Comparison of ENCODE assay signal across 23 cellular contexts in the genomic region with DNA sequence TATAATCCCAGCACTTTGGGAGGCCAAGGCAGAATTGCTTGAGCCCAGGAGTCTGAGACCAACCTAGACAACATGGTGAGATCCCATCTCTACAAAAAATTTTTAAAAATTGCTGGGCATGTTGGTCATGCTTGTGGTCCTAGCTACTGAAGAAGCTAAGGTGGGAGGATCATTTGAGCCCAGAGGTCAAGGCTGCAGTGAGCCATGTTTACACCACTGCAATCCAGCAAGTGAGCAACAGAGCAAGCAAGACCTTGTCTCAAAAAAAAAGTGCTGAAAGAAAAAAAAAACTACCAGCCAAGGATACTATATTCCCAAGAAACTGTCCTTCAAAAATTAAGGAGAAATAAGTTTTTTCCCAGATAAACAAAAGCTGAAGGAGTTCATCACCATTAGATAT.
DNase-seq lines count a peak whose midpoint lies in the region; ATAC-seq, FAIRE-seq and TF ChIP-seq lines count a peak whose summit lies in the region.
"Had no signal": no experiment of that assay in that cellular context is flagged by ENCODE, and none has a peak within 500 bp of the region (broad histone marks: within the 10 kb centered on the region; RNA-seq: fewer than 3 reads in every experiment).

No MANE protein-coding gene starts in this region.

- FAIRE-seq in HepG2 (lab: Jason Lieb, UNC), result peak; percentile 61
- FAIRE-seq: A549, GM12878, GM12892 had no signal

- peak in 1 of 2 experiments; percentile 78; a peak in 2 of 4 replicates for TF ChIP-seq EP300 in HepG2 (IDR thresholded peaks at IDR 0.05; ENCODE audit: low read depth in 2 of 2, low read length in 2 of 2)
- TF ChIP-seq EP300 in HepG2 (CRISPR knock-in tag; IDR thresholded peaks at IDR 0.05; ENCODE audit: borderline replicate concordance), result peak; percentile 34; the same call in 1 of the 2 replicates

- H2AFZ ChIP-seq in HepG2 (ENCODE audit: low read length), result no peak overlapping the region
- peak overlapping the region; percentile 51 for H2AFZ ChIP-seq in smooth muscle cell (ENCODE audit: low read depth)

- no peak overlapping the region for H3K9ac ChIP-seq in HepG2 (ENCODE audit: insufficient read depth, low read depth, low read length)
- H3K9ac ChIP-seq in smooth muscle cell (ENCODE audit: low read depth), result no peak overlapping the region

- TF ChIP-seq CTCF in HepG2 (CRISPR knock-in tag; IDR thresholded peaks at IDR 0.05) (no peak), right lobe of liver (IDR thresholded peaks at IDR 0.05) (no peak), smooth muscle cell (IDR thresholded peaks at IDR 0.05; ENCODE audit: borderline replicate concordance, insufficient read depth, poor library complexity, severe bottlenecking) (no peak)

- in situ Hi-C loops in HepG2 (cut with HindIII; ENCODE audit: extremely low pct_ligation_motif_present, low pct_unique_long_range_greater_than_20kb), result no loop called here

- ATAC-seq in HepG2 (peak; percentile 67), right lobe of liver (no peak), HG02759 (IDR thresholded peaks at IDR 0.05; ENCODE audit: unreplicated experiment) (no peak), GM21381 (IDR thresholded peaks at IDR 0.05; ENCODE audit: unreplicated experiment) (no peak)
- ATAC-seq: A549, GM12878 had no signal

- H3K79me2 ChIP-seq in HepG2 (ENCODE audit: insufficient read depth, low read length), result no peaks in the 10 kb centered on the region
- H3K79me2 ChIP-seq in smooth muscle cell (ENCODE audit: low read depth), result no peaks in the 10 kb centered on the region

- no peak for TF ChIP-seq RAD21 in HepG2 (CRISPR knock-in tag; IDR thresholded peaks at IDR 0.05)

- H3K4me1 ChIP-seq in HepG2 (ENCODE audit: insufficient read depth, low read length) (peaks cover 57% of the 10 kb centered on the region), right lobe of liver (no peaks in the 10 kb centered on the region), smooth muscle cell (ENCODE audit: low read depth) (no peaks in the 10 kb centered on the region)

- H3K27ac ChIP-seq in HepG2 (ENCODE audit: extremely low read length, insufficient read depth, low read length), result peak overlapping the region; percentile 37
- H3K27ac ChIP-seq in right lobe of liver, result no peak overlapping the region
- H3K27ac ChIP-seq in smooth muscle cell (ENCODE audit: low read depth), result no peak overlapping the region
- H3K27ac ChIP-seq: 22Rv1 had no signal

- CTCF ChIA-PET in HepG2 (lab: Yijun Ruan, JAX; ENCODE audit: low intra/inter-chr PET ratio, low total read pairs), result no interaction called here

- no TSS peak for BruUV-seq in HepG2 (replicated peaks; lab: Mats Ljungman, UMichigan)

- intact Hi-C loops in HepG2 (cut with micrococcal nuclease; ENCODE audit: unreplicated experiment) (loop anchor here (5.0 kb wide), 1 partner anchor 50 kb away; no protein-coding TSS in a partner anchor), right lobe of liver (cut with DNase I) (no loop called here)

- H3K4me3 ChIP-seq in HepG2 (replicated peaks in 1 of 3; ENCODE audit: insufficient read depth in 1 of 3, low read depth in 2 of 3, low read length in 3 of 3), result no peak overlapping the region; a peak in 1 of 6 replicates
- no peak overlapping the region for H3K4me3 ChIP-seq in right lobe of liver
- no peak overlapping the region for H3K4me3 ChIP-seq in smooth muscle cell
- H3K4me3 ChIP-seq: A549, GM12878 had no signal

- TF ChIP-seq POLR2A in HepG2 (IDR thresholded peaks at IDR 0.05; ENCODE audit: insufficient read depth in 1 of 2, low read depth in 2 of 2, low read length in 2 of 2) (no peak), right lobe of liver (IDR thresholded peaks at IDR 0.05) (no peak)

- H3K36me3 ChIP-seq in HepG2 (replicated peaks in 1 of 2; ENCODE audit: control insufficient read depth in 1 of 2, insufficient read depth in 2 of 2, low read length in 2 of 2) (no peaks in the 10 kb centered on the region), right lobe of liver (no peaks in the 10 kb centered on the region), smooth muscle cell (ENCODE audit: low read depth) (no peaks in the 10 kb centered on the region)

- H4K20me1 ChIP-seq in HepG2 (ENCODE audit: insufficient read depth, low read length) (no peaks in the 10 kb centered on the region), smooth muscle cell (ENCODE audit: low read depth) (no peaks in the 10 kb centered on the region)

- H3K4me2 ChIP-seq in HepG2 (ENCODE audit: low read depth, low read length), result 0 out of 2 replicates have a peak overlapping the region, but pooled peaks have one; percentile 8
- no peak overlapping the region for H3K4me2 ChIP-seq in smooth muscle cell
- H3K4me2 ChIP-seq: A549 had no signal

- DNase-seq in HepG2 (ENCODE audit: low spot score) (peak; percentile 80), right lobe of liver (no peak), amniotic epithelial cell (ENCODE audit: low read depth) (peak; percentile 34), smooth muscle cell (lab: John Stamatoyannopoulos, UW; ENCODE audit: unreplicated experiment) (no peak)
- DNase-seq: AML-193; C1 segment of cervical spinal cord; CD4-positive, alpha-beta memory T cell; CD4-positive, CD25-positive, alpha-beta regulatory T cell; CD8-positive, alpha-beta memory T cell; COR-L47; DMS 273 treated with DMSO at 0.1 percent for 48 hours; DMS153; DMS53; DMS79; DND-41; EL; GDM1 had no signal

- no peaks in the 10 kb centered on the region for H3K27me3 ChIP-seq in HepG2 (ENCODE audit: control insufficient read depth in 1 of 2, insufficient read depth in 2 of 2, low read length in 2 of 2)
- no peaks in the 10 kb centered on the region for H3K27me3 ChIP-seq in right lobe of liver
- no peaks in the 10 kb centered on the region for H3K27me3 ChIP-seq in smooth muscle cell (ENCODE audit: low read depth)

- POLR2A ChIA-PET in HepG2 (lab: Yijun Ruan, JAX), result interaction anchor here (0.9 to 2.8 kb wide), 5 partner anchors 9 to 134 kb away, joined by 3 to 18 read pairs (median 7); partner anchors contain the start of genes HS2ST1, SELENOF and SH3GLB1

- H3F3A ChIP-seq in smooth muscle cell (ENCODE audit: low read depth), result peaks cover 7% of the 10 kb centered on the region

- H3K9me3 ChIP-seq in HepG2 (ENCODE audit: low read length) (no peaks in the 10 kb centered on the region), right lobe of liver (no peaks in the 10 kb centered on the region), smooth muscle cell (replicated peaks; ENCODE audit: low read depth) (no peaks in the 10 kb centered on the region)
- H3K9me3 ChIP-seq: A549 had no signal

TF ChIP-seq in HepG2, 621 proteins besides CTCF, POLR2A, EP300 and RAD21 (continues in another document):
- TF ChIP-seq HNF4G (IDR thresholded peaks at IDR 0.05; ENCODE audit: borderline replicate concordance, low read depth, low read length) (peak; percentile 42; the same call in 1 of the 2 replicates), HNF4G (CRISPR knock-in tag; IDR thresholded peaks at IDR 0.05; ENCODE audit: borderline replicate concordance, low read depth) (no peak), MED8 (CRISPR knock-in tag; IDR thresholded peaks at IDR 0.05; ENCODE audit: insufficient replicate concordance) (no peak), FOXP1 (IDR thresholded peaks at IDR 0.05) (no peak), FOXP1 (CRISPR knock-in tag; IDR thresholded peaks at IDR 0.05) (peak; percentile 70), PTBP1 (IDR thresholded peaks at IDR 0.05; ENCODE audit: low read depth, low read length, poor library complexity, severe bottlenecking) (no peak), ZNF251 (CRISPR knock-in tag; IDR thresholded peaks at IDR 0.05) (no peak), NFYC (CRISPR knock-in tag; IDR thresholded peaks at IDR 0.05) (no peak), ZNF30 (CRISPR knock-in tag; IDR thresholded peaks at IDR 0.05) (no peak), SIN3A (IDR thresholded peaks at IDR 0.05; ENCODE audit: borderline replicate concordance, low read depth, low read length) (no peak), CSRNP2 (CRISPR knock-in tag; conservative IDR thresholded peaks at IDR 0.05; ENCODE audit: low read depth) (no peak), TBL1XR1 (IDR thresholded peaks at IDR 0.05; ENCODE audit: borderline replicate concordance, low read length, partially characterized antibody) (no peak), ZFP62 (CRISPR knock-in tag; IDR thresholded peaks at IDR 0.05) (no peak), FOXJ3 (CRISPR knock-in tag; IDR thresholded peaks at IDR 0.05; ENCODE audit: borderline replicate concordance) (peak; percentile 79; the same call in 1 of the 2 replicates), SP2 (CRISPR knock-in tag; IDR thresholded peaks at IDR 0.05) (no peak), ZNF747 (CRISPR knock-in tag; IDR thresholded peaks at IDR 0.05; ENCODE audit: borderline replicate concordance) (no peak), FOSL2 (CRISPR knock-in tag; IDR thresholded peaks at IDR 0.05) (peak; percentile 68), ZBTB21 (CRISPR knock-in tag; IDR thresholded peaks at IDR 0.05) (no peak), SMARCE1 (IDR thresholded peaks at IDR 0.05; ENCODE audit: borderline replicate concordance) (no peak), TCF12 (IDR thresholded peaks at IDR 0.05) (no peak), TCF12 (CRISPR knock-in tag; IDR thresholded peaks at IDR 0.05) (no peak), GTF2F1 (IDR thresholded peaks at IDR 0.05; ENCODE audit: low read length) (no peak), ZNF101 (CRISPR knock-in tag; IDR thresholded peaks at IDR 0.05; ENCODE audit: borderline replicate concordance, low read depth) (no peak)
- TF ChIP-seq, protein P1, sequence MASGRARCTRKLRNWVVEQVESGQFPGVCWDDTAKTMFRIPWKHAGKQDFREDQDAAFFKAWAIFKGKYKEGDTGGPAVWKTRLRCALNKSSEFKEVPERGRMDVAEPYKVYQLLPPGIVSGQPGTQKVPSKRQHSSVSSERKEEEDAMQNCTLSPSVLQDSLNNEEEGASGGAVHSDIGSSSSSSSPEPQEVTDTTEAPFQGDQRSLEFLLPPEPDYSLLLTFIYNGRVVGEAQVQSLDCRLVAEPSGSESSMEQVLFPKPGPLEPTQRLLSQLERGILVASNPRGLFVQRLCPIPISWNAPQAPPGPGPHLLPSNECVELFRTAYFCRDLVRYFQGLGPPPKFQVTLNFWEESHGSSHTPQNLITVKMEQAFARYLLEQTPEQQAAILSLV (CRISPR knock-in tag; IDR thresholded peaks at IDR 0.05; ENCODE audit: borderline replicate concordance), result no peak

Comparison
In these comparisons a context has a peak if more than half of its experiments do, and no peak if none do; other contexts are left out.
1. DNase-seq: peak in HepG2 (single experiment) and amniotic epithelial cell (single experiment); none in right lobe of liver (0 of 3) and smooth muscle cell (single experiment).